Comparison of ENCODE assay signal across 23 cellular contexts in genomic region chr1:101907264-101907663, GRCh38.
"Had no signal": no experiment of that assay in that cellular context is flagged by ENCODE, and none has a peak within 500 bp of the region (broad histone marks: within the 10 kb centered on the region; RNA-seq: fewer than 3 reads in every experiment).

No MANE protein-coding gene starts in this region.

- H3K4me1 ChIP-seq: breast epithelium, colonic mucosa, tibial artery had no signal

- H3K27me3 ChIP-seq: breast epithelium, colonic mucosa, dorsolateral prefrontal cortex, hepatocyte, tibial artery had no signal

- DNase-seq: activated B cell treated with CpG ODN at 0.5 μM for 24 hours; activated CD4-positive, alpha-beta T cell treated with anti-CD3 and anti-CD28 coated beads for 4 hours; activated CD4-positive, alpha-beta T cell treated with anti-CD3 and anti-CD28 coated beads, Interleukin-2, amount 50 U/mL, for 48 hours; activated CD8-positive, alpha-beta memory T cell treated with anti-CD3 and anti-CD28 coated beads, Interleukin-2, amount 50 U/mL, for 48 hours; activated naive CD4-positive, alpha-beta T cell treated with Interleukin-2 at 50 U/mL for 16 hours; activated naive CD8-positive, alpha-beta T cell treated with anti-CD3 and anti-CD28 coated beads, Interleukin-2, amount 10 ng/mL, durations not matched to agents 7 days and 5 days; activated T-cell treated with anti-CD3 and anti-CD28 coated beads, Interleukin-2, amount 50 U/mL, for 4 hours; amniotic stem cell; colonic mucosa; dorsolateral prefrontal cortex; effector memory CD8-positive, alpha-beta T cell; foreskin melanocyte; glutamatergic neuron; left ventricle myocardium superior; mammary epithelial cell; midbrain; natural killer cell; small intestine; stimulated activated CD4-positive, alpha-beta T cell treated with anti-CD3 and anti-CD28 coated beads, Interleukin-2, amount 100 ng/mL, for 24 hours; stimulated activated naive CD8-positive, alpha-beta T cell treated with anti-CD3 and anti-CD28 coated beads, Interleukin-15, amount 100 ng/mL, for 72 hours; tibial artery had no signal

- H3K79me2 ChIP-seq: hepatocyte had no signal

- H3K36me3 ChIP-seq: breast epithelium, colonic mucosa, tibial artery had no signal

- H3K4me2 ChIP-seq: hepatocyte had no signal

- H3K27ac ChIP-seq: breast epithelium, colonic mucosa, hepatocyte, tibial artery had no signal

- H3K4me3 ChIP-seq: breast epithelium, colonic mucosa, dorsolateral prefrontal cortex, hepatocyte, tibial artery had no signal
